In the genomic region with DNA sequence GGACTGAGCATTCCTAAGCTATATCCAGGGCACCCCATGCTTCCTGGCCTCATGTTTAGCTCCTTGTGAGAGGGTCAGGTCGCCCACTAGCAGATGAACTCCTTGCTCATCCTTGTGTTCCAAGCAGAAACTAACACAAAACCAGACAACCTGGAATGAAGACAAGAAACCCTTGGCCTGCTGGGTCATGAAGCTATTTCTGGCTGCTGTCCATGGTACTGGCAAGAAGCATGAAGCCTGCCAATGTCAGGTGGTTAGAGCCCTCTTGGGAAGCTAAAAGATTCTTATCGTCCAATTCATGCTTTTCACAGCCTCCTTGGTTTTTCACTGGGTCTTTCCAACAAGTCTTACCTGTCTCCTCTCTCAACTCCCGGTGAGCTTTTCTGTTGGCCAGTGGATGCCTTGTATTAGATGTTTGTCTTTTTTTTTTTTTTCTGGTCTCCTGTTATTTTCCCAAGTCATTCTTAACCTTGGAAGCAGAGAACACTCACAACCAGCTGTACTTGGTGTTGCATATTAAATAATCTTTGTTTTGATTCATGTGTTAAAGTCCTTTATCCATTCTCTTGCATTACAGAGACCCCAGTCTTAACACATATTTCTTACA, we compare ENCODE assay signal across 9 cellular contexts.
DNase-seq lines count a peak whose midpoint lies in the region; ATAC-seq, FAIRE-seq and TF ChIP-seq lines count a peak whose summit lies in the region.
"Had no signal": no experiment of that assay in that cellular context is flagged by ENCODE, and none has a peak within 500 bp of the region (broad histone marks: within the 10 kb centered on the region; RNA-seq: fewer than 3 reads in every experiment).

No MANE protein-coding gene starts in this region.

- H3K27ac ChIP-seq in GM12878 (ENCODE audit: control insufficient read depth, insufficient read depth) (no peak overlapping the region), body of pancreas (no peak overlapping the region)

- no peaks in the 10 kb centered on the region; the same call in 2 of the 3 replicates for H3K9me3 ChIP-seq in GM12878 (replicated peaks; ENCODE audit: control insufficient read depth, insufficient read depth, low read length)
- H3K9me3 ChIP-seq in body of pancreas, result no peaks in the 10 kb centered on the region

- TF ChIP-seq POLR2A in GM12878 (IDR thresholded peaks at IDR 0.05; ENCODE audit: low read depth, low read length) (no peak), body of pancreas (IDR thresholded peaks at IDR 0.05) (no peak)

- SMC1A ChIA-PET in GM12878 (lab: Charles Lee; ENCODE audit: uncharacterized antibody, unreplicated experiment), result no interaction called here

- CTCF ChIA-PET in GM12878 (lab: Yijun Ruan, JAX), result no interaction called here

- no TSS peak for BruUV-seq in GM12878 (replicated peaks; lab: Mats Ljungman, UMichigan)

- H3K4me1 ChIP-seq in GM12878 (ENCODE audit: control insufficient read depth, insufficient read depth, low read length) (no peaks in the 10 kb centered on the region), body of pancreas (no peaks in the 10 kb centered on the region)

- no peak overlapping the region for H3K9ac ChIP-seq in GM12878 (ENCODE audit: control insufficient read depth, insufficient read depth, low read length)

- H3K4me3 ChIP-seq in GM12878 (no peak overlapping the region), body of pancreas (no peak overlapping the region)

- H3K79me2 ChIP-seq in GM12878 (ENCODE audit: control insufficient read depth, insufficient read depth, low read length), result no peaks in the 10 kb centered on the region

- no peak overlapping the region for H3K4me2 ChIP-seq in GM12878 (ENCODE audit: control insufficient read depth, insufficient read depth)

- H4K20me1 ChIP-seq in GM12878 (ENCODE audit: control insufficient read depth, insufficient read depth), result no peaks in the 10 kb centered on the region

- no peak for ATAC-seq in GM12878
- ATAC-seq in body of pancreas, result no peak
- ATAC-seq in GM18867 (IDR thresholded peaks at IDR 0.05; ENCODE audit: unreplicated experiment), result no peak

- FAIRE-seq in GM12878 (lab: Jason Lieb, UNC), result no peak

- TF ChIP-seq EP300 in GM12878 (IDR thresholded peaks at IDR 0.05; ENCODE audit: borderline replicate concordance in 1 of 2, control insufficient read depth in 1 of 2, low read depth in 2 of 2, low read length in 2 of 2), result no peak

- DNase-seq in DMS79 treated with DMSO at 0.1 percent for 48 hours (lab: John Stamatoyannopoulos, UW) (peak; percentile 77), M059J (ENCODE audit: low read depth) (peak; percentile 79), GM12878 (ENCODE audit: low read depth, low spot score) (no peak), medulla oblongata (ENCODE audit: extremely low spot score) (peak; percentile 53), body of pancreas (no peak), NCI-H1436 treated with DMSO at 0.1 percent for 48 hours (lab: John Stamatoyannopoulos, UW) (no peak), NCI-H2107 treated with DMSO at 0.1 percent for 48 hours (lab: John Stamatoyannopoulos, UW; ENCODE audit: unreplicated experiment) (no peak)
- DNase-seq: SW 1271 had no signal

- POLR2A ChIA-PET in GM12878 (lab: Charles Lee), result interaction anchor here (0.6 kb wide), 1 partner anchor 245 kb away, joined by 3 read pairs; no protein-coding TSS in a partner anchor

- in situ Hi-C loops in GM12878 (cut with MboI), result no loop called here

- TF ChIP-seq CTCF in GM12878 (IDR thresholded peaks at IDR 0.05 in 2 of 3, conservative IDR thresholded peaks at IDR 0.05 in 1 of 3; ENCODE audit: control insufficient read depth in 2 of 3, extremely low read depth in 1 of 3, insufficient read depth in 1 of 3, low read depth in 3 of 3, low read length in 3 of 3) (no peak), body of pancreas (IDR thresholded peaks at IDR 0.05) (no peak)

- RAD21 ChIA-PET in GM12878 (lab: Charles Lee; ENCODE audit: unreplicated experiment), result no interaction called here

- intact Hi-C loops in GM12878 (cut with micrococcal nuclease; ENCODE audit: unreplicated experiment), result no loop called here
- intact Hi-C loops in body of pancreas (cut with DNase I), result no loop called here

- no peak for TF ChIP-seq RAD21 in GM12878 (IDR thresholded peaks at IDR 0.05; ENCODE audit: insufficient read depth, low read depth, low read length)

- 5% methylated on average over 3 of the region's 3 CpGs for WGBS in GM12878 (ENCODE audit: insufficient coverage, insufficient replicate concordance, low lambda C conversion rate, missing lambda C conversion rate)
- 20 to 35% methylated on average over 3 of the region's 3 CpGs for WGBS in body of pancreas, 2 donors

- no peak overlapping the region for H2AFZ ChIP-seq in GM12878 (ENCODE audit: control insufficient read depth, low read depth, low read length)

- H3K27me3 ChIP-seq in GM12878 (replicated peaks in 1 of 2; ENCODE audit: control insufficient read depth in 2 of 2, insufficient read depth in 2 of 2, low read length in 1 of 2) (no peaks in the 10 kb centered on the region), body of pancreas (no peaks in the 10 kb centered on the region)

- H3K36me3 ChIP-seq in GM12878 (ENCODE audit: control insufficient read depth in 2 of 2, insufficient read depth in 2 of 2, low read length in 1 of 2) (no peaks in the 10 kb centered on the region), body of pancreas (replicated peaks in 1 of 2; ENCODE audit: insufficient read depth in 1 of 2, low read depth in 2 of 2) (no peaks in the 10 kb centered on the region)

TF ChIP-seq in GM12878, 131 proteins besides CTCF, POLR2A, EP300 and RAD21:
- TF ChIP-seq TARDBP (IDR thresholded peaks at IDR 0.05; ENCODE audit: borderline replicate concordance) (no peak), REST (IDR thresholded peaks at IDR 0.05; ENCODE audit: low read depth, low read length) (peak; percentile 89)

Comparison
In these comparisons a context has a peak if more than half of its experiments do, and no peak if none do; other contexts are left out.
1. DNase-seq: peak in DMS79 treated with DMSO at 0.1 percent for 48 hours (single experiment), M059J (single experiment) and medulla oblongata (single experiment); none in GM12878 (single experiment), body of pancreas (0 of 4), NCI-H1436 treated with DMSO at 0.1 percent for 48 hours (single experiment) and NCI-H2107 treated with DMSO at 0.1 percent for 48 hours (single experiment).